ENCODE assay signal across 8 cellular contexts in the genomic region with DNA sequence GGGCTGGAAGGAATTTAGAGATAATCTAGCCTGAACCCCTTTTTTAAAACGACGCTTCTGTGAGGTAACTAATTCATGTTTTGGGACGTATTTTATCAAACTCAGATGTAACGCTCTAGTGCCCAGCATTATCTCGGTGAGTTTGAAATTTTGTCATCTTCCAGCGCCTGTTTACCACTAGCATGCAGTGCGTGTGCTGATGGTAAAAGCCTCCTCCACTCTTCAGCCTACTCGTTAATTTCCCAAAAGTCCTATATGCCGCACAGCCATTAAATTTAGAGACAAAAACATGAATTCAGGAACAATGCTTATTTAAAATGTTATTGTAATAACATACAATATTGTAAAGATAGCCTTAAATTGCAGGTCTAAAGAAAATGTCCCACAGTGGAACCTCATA. TPM values are rescaled to one million over a fixed set of nuclear protein-coding genes. Genes with fewer than 3 reads are reported as not detected.
DNase-seq lines count a peak whose midpoint lies in the region; ATAC-seq and TF ChIP-seq lines count a peak whose summit lies in the region.

No MANE protein-coding gene starts in this region.

- peaks cover 13% of the 10 kb centered on the region for H4K20me1 ChIP-seq in hepatocyte (ENCODE audit: insufficient read depth, poor library complexity, severe bottlenecking)

- no peak overlapping the region for H3K27ac Mint-ChIP-seq in WTC11

- CTCF ChIA-PET in WTC11 (lab: Charles Lee): no interaction called here

- DNase-seq in NCI-H510A treated with DMSO at 0.1 percent for 48 hours (lab: John Stamatoyannopoulos, UW): peak; percentile 41
- no peak for DNase-seq in NCI-H510A (lab: John Stamatoyannopoulos, UW)
- no peak for DNase-seq in WTC11 (ENCODE audit: low spot score)
- DNase-seq in hepatocyte (ENCODE audit: low spot score): no peak
- DNase-seq in KBM-7: no peak
- no peak for DNase-seq in omental fat pad (ENCODE audit: low spot score)
- DNase-seq in effector CD4-positive, alpha-beta T cell: no peak

- peaks cover 39% of the 10 kb centered on the region for H3K4me1 Mint-ChIP-seq in WTC11

- no peaks in the 10 kb centered on the region for H3K9me2 ChIP-seq in hepatocyte (replicated peaks; ENCODE audit: insufficient read depth)

- no peaks in the 10 kb centered on the region for H3K36me3 Mint-ChIP-seq in WTC11

- H3K27me3 ChIP-seq in hepatocyte (no peaks in the 10 kb centered on the region), subcutaneous abdominal adipose tissue (ENCODE audit: control insufficient read depth in 5 of 5, insufficient read depth in 4 of 5, low read length in 5 of 5) (no peaks in the 10 kb centered on the region)

- H3K4me3 Mint-ChIP-seq in WTC11: peak overlapping the region; percentile 87

- 74% methylated on average over 9 of the region's 9 CpGs for WGBS in hepatocyte (ENCODE audit: low lambda C conversion rate, missing lambda C conversion rate)

- H3K27ac ChIP-seq in hepatocyte: peak overlapping the region; percentile 91
- H3K27ac ChIP-seq in subcutaneous abdominal adipose tissue (ENCODE audit: low read depth, low read length): peak overlapping the region; percentile 92

- peak overlapping the region; percentile 91 for H3K4me2 ChIP-seq in hepatocyte

- H3K4me3 ChIP-seq in hepatocyte (peak overlapping the region; percentile 84), subcutaneous abdominal adipose tissue (ENCODE audit: low read depth in 1 of 5, low read length in 5 of 5) (peak overlapping the region; percentile 90 to 95 (median 93))

- no peaks in the 10 kb centered on the region for H3K36me3 ChIP-seq in hepatocyte (replicated peaks; ENCODE audit: insufficient read depth, low read depth)
- H3K36me3 ChIP-seq in subcutaneous abdominal adipose tissue (ENCODE audit: control insufficient read depth in 5 of 5, insufficient read depth in 5 of 5, low read length in 5 of 5): no peaks in the 10 kb centered on the region

- H3K4me1 ChIP-seq in hepatocyte (ENCODE audit: insufficient read depth) (peaks cover 21% of the 10 kb centered on the region), subcutaneous abdominal adipose tissue (ENCODE audit: control insufficient read depth in 5 of 5, insufficient read depth in 5 of 5, low read length in 5 of 5) (peaks cover 2 to 55% (median 45%) of the 10 kb centered on the region in 5 donors)

- ATAC-seq in WTC11 (no peak), omental fat pad (ENCODE audit: low FRiP score) (no peak)

- peak overlapping the region; percentile 17 to 85 (median 82) for H3K9ac ChIP-seq in subcutaneous abdominal adipose tissue (ENCODE audit: low read length in 5 of 5)

- H3K9me3 ChIP-seq in hepatocyte (ENCODE audit: low read depth) (no peaks in the 10 kb centered on the region), subcutaneous abdominal adipose tissue (ENCODE audit: control insufficient read depth in 5 of 5, low read length in 5 of 5) (no peaks in the 10 kb centered on the region)

- in situ Hi-C loops in KBM-7 (cut with MboI; ENCODE audit: low pct_unique_long_range_greater_than_20kb, low sequenced_read_pairs): no loop called here

- H3K79me2 ChIP-seq in hepatocyte: peaks cover 71% of the 10 kb centered on the region

- TF ChIP-seq CTCF in WTC11 (IDR thresholded peaks at IDR 0.05) (no peak), hepatocyte (IDR thresholded peaks at IDR 0.05; ENCODE audit: poor library complexity) (no peak), omental fat pad (IDR thresholded peaks at IDR 0.05) (no peak)

- H3K9me3 Mint-ChIP-seq in WTC11: no peaks in the 10 kb centered on the region

- peaks cover 31% of the 10 kb centered on the region for H3K27me3 Mint-ChIP-seq in WTC11 (ENCODE audit: low read depth)

- H2AFZ ChIP-seq in hepatocyte: no peak overlapping the region

- POLR2A ChIA-PET in WTC11 (lab: Charles Lee): no interaction called here

TF ChIP-seq in WTC11, 78 proteins besides CTCF, POLR2A, EP300 and RAD21:
- TF ChIP-seq ZNF138 (CRISPR knock-in tag; conservative IDR thresholded peaks at IDR 0.05) (no peak), NR3C1 (CRISPR knock-in tag; conservative IDR thresholded peaks at IDR 0.05; ENCODE audit: low read depth) (no peak), NFE2L1 (CRISPR knock-in tag; IDR thresholded peaks at IDR 0.05) (no peak), MXD4 (CRISPR knock-in tag; IDR thresholded peaks at IDR 0.05; ENCODE audit: borderline replicate concordance) (no peak), FOXK1 (CRISPR knock-in tag; IDR thresholded peaks at IDR 0.05) (no peak), FOXJ3 (CRISPR knock-in tag; IDR thresholded peaks at IDR 0.05; ENCODE audit: borderline replicate concordance) (no peak), JUN (CRISPR knock-in tag; IDR thresholded peaks at IDR 0.05) (no peak), NR1H2 (CRISPR knock-in tag; IDR thresholded peaks at IDR 0.05) (no peak), TEAD1 (CRISPR knock-in tag; IDR thresholded peaks at IDR 0.05) (no peak), ZNF232 (CRISPR knock-in tag; IDR thresholded peaks at IDR 0.05) (no peak), FOXP4 (CRISPR knock-in tag; IDR thresholded peaks at IDR 0.05) (no peak), MYBL2 (CRISPR knock-in tag; IDR thresholded peaks at IDR 0.05) (no peak), ESRRA (CRISPR knock-in tag; IDR thresholded peaks at IDR 0.05; ENCODE audit: borderline replicate concordance) (no peak), OVOL2 (CRISPR knock-in tag; IDR thresholded peaks at IDR 0.05; ENCODE audit: borderline replicate concordance) (no peak)
- TF ChIP-seq, protein P1, sequence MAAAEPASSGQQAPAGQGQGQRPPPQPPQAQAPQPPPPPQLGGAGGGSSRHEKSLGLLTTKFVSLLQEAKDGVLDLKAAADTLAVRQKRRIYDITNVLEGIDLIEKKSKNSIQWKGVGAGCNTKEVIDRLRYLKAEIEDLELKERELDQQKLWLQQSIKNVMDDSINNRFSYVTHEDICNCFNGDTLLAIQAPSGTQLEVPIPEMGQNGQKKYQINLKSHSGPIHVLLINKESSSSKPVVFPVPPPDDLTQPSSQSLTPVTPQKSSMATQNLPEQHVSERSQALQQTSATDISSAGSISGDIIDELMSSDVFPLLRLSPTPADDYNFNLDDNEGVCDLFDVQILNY (CRISPR knock-in tag; IDR thresholded peaks at IDR 0.05): no peak
- TF ChIP-seq, protein P2, sequence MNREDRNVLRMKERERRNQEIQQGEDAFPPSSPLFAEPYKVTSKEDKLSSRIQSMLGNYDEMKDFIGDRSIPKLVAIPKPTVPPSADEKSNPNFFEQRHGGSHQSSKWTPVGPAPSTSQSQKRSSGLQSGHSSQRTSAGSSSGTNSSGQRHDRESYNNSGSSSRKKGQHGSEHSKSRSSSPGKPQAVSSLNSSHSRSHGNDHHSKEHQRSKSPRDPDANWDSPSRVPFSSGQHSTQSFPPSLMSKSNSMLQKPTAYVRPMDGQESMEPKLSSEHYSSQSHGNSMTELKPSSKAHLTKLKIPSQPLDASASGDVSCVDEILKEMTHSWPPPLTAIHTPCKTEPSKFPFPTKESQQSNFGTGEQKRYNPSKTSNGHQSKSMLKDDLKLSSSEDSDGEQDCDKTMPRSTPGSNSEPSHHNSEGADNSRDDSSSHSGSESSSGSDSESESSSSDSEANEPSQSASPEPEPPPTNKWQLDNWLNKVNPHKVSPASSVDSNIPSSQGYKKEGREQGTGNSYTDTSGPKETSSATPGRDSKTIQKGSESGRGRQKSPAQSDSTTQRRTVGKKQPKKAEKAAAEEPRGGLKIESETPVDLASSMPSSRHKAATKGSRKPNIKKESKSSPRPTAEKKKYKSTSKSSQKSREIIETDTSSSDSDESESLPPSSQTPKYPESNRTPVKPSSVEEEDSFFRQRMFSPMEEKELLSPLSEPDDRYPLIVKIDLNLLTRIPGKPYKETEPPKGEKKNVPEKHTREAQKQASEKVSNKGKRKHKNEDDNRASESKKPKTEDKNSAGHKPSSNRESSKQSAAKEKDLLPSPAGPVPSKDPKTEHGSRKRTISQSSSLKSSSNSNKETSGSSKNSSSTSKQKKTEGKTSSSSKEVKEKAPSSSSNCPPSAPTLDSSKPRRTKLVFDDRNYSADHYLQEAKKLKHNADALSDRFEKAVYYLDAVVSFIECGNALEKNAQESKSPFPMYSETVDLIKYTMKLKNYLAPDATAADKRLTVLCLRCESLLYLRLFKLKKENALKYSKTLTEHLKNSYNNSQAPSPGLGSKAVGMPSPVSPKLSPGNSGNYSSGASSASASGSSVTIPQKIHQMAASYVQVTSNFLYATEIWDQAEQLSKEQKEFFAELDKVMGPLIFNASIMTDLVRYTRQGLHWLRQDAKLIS (CRISPR knock-in tag; IDR thresholded peaks at IDR 0.05; ENCODE audit: borderline replicate concordance): no peak

RNA-seq across cellular contexts. Expression of gene ZCCHC2, which starts 2.8 kb away (rescaled TPM):
- 15.9 to 18.8 TPM (median 16.7 TPM) in 3 replicates for total RNA-seq in WTC11 (2021)
- total RNA-seq in hepatocyte: 9.3 and 14.9 TPM in 2 replicates
- 3.3 and 5.2 TPM in 2 replicates for polyA plus RNA-seq in hepatocyte
- total RNA-seq in omental fat pad: 10 to 100 TPM; 22.1 to 37.1 (median 30.7) TPM
